In genomic region chr1:183004146-183004545, GRCh38 we compare ENCODE assay signal across 25 cellular contexts. TPM values are rescaled to one million over a fixed set of nuclear protein-coding genes. Genes with fewer than 3 reads are reported as not detected.
DNase-seq lines count a peak whose midpoint lies in the region; ATAC-seq and TF ChIP-seq lines count a peak whose summit lies in the region.
"Had no signal": no experiment of that assay in that cellular context is flagged by ENCODE, and none has a peak within 500 bp of the region (broad histone marks: within the 10 kb centered on the region; RNA-seq: fewer than 3 reads in every experiment).

No MANE protein-coding gene starts in this region.

- H3K4me1 ChIP-seq in left ventricle myocardium inferior (peaks cover 17% of the 10 kb centered on the region), heart left ventricle (peaks cover 0 to 41% (median 13%) of the 10 kb centered on the region in 12 donors)
- H3K4me1 ChIP-seq: SJCRH30 had no signal

- TF ChIP-seq POLR2A in heart left ventricle (IDR thresholded peaks at IDR 0.05): no peak

- H3K4me1 Mint-ChIP-seq in nephron: no peaks in the 10 kb centered on the region
- H3K4me1 Mint-ChIP-seq in activated CD8-positive, alpha-beta T cell treated with anti-CD3 and anti-CD28 coated beads, Interleukin-2, amount 10 ng/mL, durations not matched to agents 7 days and 5 days (ENCODE audit: low read depth): no peaks in the 10 kb centered on the region
- H3K4me1 Mint-ChIP-seq: CD14-positive monocyte, H9 had no signal

- POLR2A ChIA-PET in activated CD8-positive, alpha-beta T cell treated with anti-CD3 and anti-CD28 coated beads, Interleukin-2, amount 10 ng/mL, durations not matched to agents 7 days and 5 days (lab: Charles Lee): no interaction called here

- intact Hi-C loops in left ventricle myocardium inferior (cut with micrococcal nuclease): no loop called here
- intact Hi-C loops in heart left ventricle (cut with DNase I): loop anchor here in 1 of 10 donors (5.0 kb wide), 1 partner anchor 42 kb away; no protein-coding TSS in a partner anchor

- H3K4me3 ChIP-seq in left ventricle myocardium inferior (no peak overlapping the region), heart left ventricle (no peak overlapping the region)
- H3K4me3 ChIP-seq: SJCRH30 had no signal

- DNase-seq in left ventricle myocardium inferior (no peak), heart left ventricle (no peak), foreskin melanocyte (peak; percentile 58)
- no peak for DNase-seq in activated CD8-positive, alpha-beta T cell treated with anti-CD3 and anti-CD28 coated beads, Interleukin-2, amount 10 ng/mL, durations not matched to agents 7 days and 5 days
- DNase-seq: AML-193; DMS53; EL; GF-D8; H9; KBM-7; NCI-H1105; NCI-H146; NCI-H2029 treated with DMSO at 0.1 percent for 48 hours; NCI-H226; NCI-H510A treated with DMSO at 0.1 percent for 48 hours; NCI-H774; NK-92 treated with Interleukin-12 subunit alpha and Interleukin-12 subunit beta, amount 100 ng/mL, for 24 hours; SJCRH30 had no signal

- CTCF ChIA-PET in activated CD8-positive, alpha-beta T cell treated with anti-CD3 and anti-CD28 coated beads, Interleukin-2, amount 10 ng/mL, durations not matched to agents 7 days and 5 days (lab: Charles Lee): no interaction called here

- 91 to 100% (median 96%) methylated on average over 2 of the region's 2 CpGs for WGBS in heart left ventricle, 4 donors

- H3K4me3 Mint-ChIP-seq in nephron: no peak overlapping the region
- no peak overlapping the region for H3K4me3 Mint-ChIP-seq in activated CD8-positive, alpha-beta T cell treated with anti-CD3 and anti-CD28 coated beads, Interleukin-2, amount 10 ng/mL, durations not matched to agents 7 days and 5 days
- H3K4me3 Mint-ChIP-seq: CD14-positive monocyte, H9 had no signal

- H3K36me3 ChIP-seq in left ventricle myocardium inferior (no peaks in the 10 kb centered on the region), heart left ventricle (no peaks in the 10 kb centered on the region)
- H3K36me3 ChIP-seq: SJCRH30 had no signal

- peak overlapping the region; percentile 74 for H3K27ac ChIP-seq in left ventricle myocardium inferior (replicated peaks)
- H3K27ac ChIP-seq in heart left ventricle: peak overlapping the region in 6 of 12 donors; percentile 3 to 75 (median 54)
- H3K27ac ChIP-seq: SJCRH30 had no signal

- ATAC-seq in heart left ventricle (no peak), GM19395 (IDR thresholded peaks at IDR 0.05; ENCODE audit: unreplicated experiment) (no peak), GM18867 (IDR thresholded peaks at IDR 0.05; ENCODE audit: unreplicated experiment) (no peak)
- ATAC-seq in activated CD8-positive, alpha-beta T cell treated with anti-CD3 and anti-CD28 coated beads, Interleukin-2, amount 10 ng/mL, durations not matched to agents 7 days and 5 days: no peak
- ATAC-seq: Panc1 had no signal

- no peaks in the 10 kb centered on the region for H3K9me3 ChIP-seq in left ventricle myocardium inferior (replicated peaks)
- H3K9me3 ChIP-seq in heart left ventricle: no peaks in the 10 kb centered on the region
- H3K9me3 ChIP-seq: SJCRH30 had no signal

- H3K27me3 ChIP-seq in left ventricle myocardium inferior (ENCODE audit: low read depth) (no peaks in the 10 kb centered on the region), heart left ventricle (no peaks in the 10 kb centered on the region)

- TF ChIP-seq CTCF in left ventricle myocardium inferior (IDR thresholded peaks at IDR 0.05; ENCODE audit: borderline replicate concordance) (no peak), heart left ventricle (IDR thresholded peaks at IDR 0.05) (no peak), nephron (IDR thresholded peaks at IDR 0.05; ENCODE audit: unreplicated experiment in 3 of 3) (no peak)

- peaks cover 3% of the 10 kb centered on the region for H3K9me3 Mint-ChIP-seq in nephron
- no peaks in the 10 kb centered on the region for H3K9me3 Mint-ChIP-seq in activated CD8-positive, alpha-beta T cell treated with anti-CD3 and anti-CD28 coated beads, Interleukin-2, amount 10 ng/mL, durations not matched to agents 7 days and 5 days (ENCODE audit: insufficient read depth)

- no peaks in the 10 kb centered on the region for H3K27me3 Mint-ChIP-seq in nephron (ENCODE audit: low read depth)
- peaks cover 32% of the 10 kb centered on the region for H3K27me3 Mint-ChIP-seq in activated CD8-positive, alpha-beta T cell treated with anti-CD3 and anti-CD28 coated beads, Interleukin-2, amount 10 ng/mL, durations not matched to agents 7 days and 5 days (ENCODE audit: low read depth)

- H3K27ac Mint-ChIP-seq in nephron: peak overlapping the region in 2 of 3 experiments; percentile 11 to 33
- H3K27ac Mint-ChIP-seq in activated CD8-positive, alpha-beta T cell treated with anti-CD3 and anti-CD28 coated beads, Interleukin-2, amount 10 ng/mL, durations not matched to agents 7 days and 5 days: no peak overlapping the region
- H3K27ac Mint-ChIP-seq: CD14-positive monocyte, H9 had no signal

- H3K36me3 Mint-ChIP-seq in nephron (ENCODE audit: low read depth): no peaks in the 10 kb centered on the region
- H3K36me3 Mint-ChIP-seq in activated CD8-positive, alpha-beta T cell treated with anti-CD3 and anti-CD28 coated beads, Interleukin-2, amount 10 ng/mL, durations not matched to agents 7 days and 5 days (ENCODE audit: low read depth): no peaks in the 10 kb centered on the region
- H3K36me3 Mint-ChIP-seq: CD14-positive monocyte had no signal

RNA-seq across cellular contexts. Expression of gene LAMC1, which starts 19.1 kb away (rescaled TPM):
- 84.1 TPM for total RNA-seq in left ventricle myocardium inferior
- 100 to 1,000 TPM in 7 of 9 donors, 10 to 100 TPM in 2; 78.6 to 226 (median 122) TPM for total RNA-seq in heart left ventricle
- 100 to 1,000 TPM in 1 of 2 donors, 10 to 100 TPM in 1; 22.9 to 108 TPM for polyA plus RNA-seq in heart left ventricle
- not detected for total RNA-seq in activated CD8-positive, alpha-beta T cell treated with anti-CD3 and anti-CD28 coated beads, Interleukin-2, amount 10 ng/mL, durations not matched to agents 7 days and 5 days

RNA-seq across cellular contexts. Expression of gene SHCBP1L, which starts 51.2 kb away (rescaled TPM):
- total RNA-seq in left ventricle myocardium inferior: not detected
- under 1 TPM in 1 of 9 donors, not detected in 8; 0.31 TPM for total RNA-seq in heart left ventricle
- not detected for polyA plus RNA-seq in heart left ventricle
- total RNA-seq in activated CD8-positive, alpha-beta T cell treated with anti-CD3 and anti-CD28 coated beads, Interleukin-2, amount 10 ng/mL, durations not matched to agents 7 days and 5 days: not detected
- total RNA-seq: A172, H9, SJCRH30 had no signal
- polyA plus RNA-seq: AG04450, CD14-positive monocyte had no signal

Comparison
In these comparisons a context has a peak if more than half of its experiments do, and no peak if none do; other contexts are left out.
1. RNA of gene LAMC1, which starts 19.1 kb away (total RNA-seq): 78.6 to 226 TPM in heart left ventricle and 84.1 TPM in left ventricle myocardium inferior (single experiment); not detected in activated CD8-positive, alpha-beta T cell treated with anti-CD3 and anti-CD28 coated beads, Interleukin-2, amount 10 ng/mL, durations not matched to agents 7 days and 5 days; every median in the first group is over 10 times any median in the second.